20 cellular contexts compared by ENCODE assay signal in genomic region chr3:110679235-110679634, GRCh38.
"Had no signal": no experiment of that assay in that cellular context is flagged by ENCODE, and none has a peak within 500 bp of the region (broad histone marks: within the 10 kb centered on the region; RNA-seq: fewer than 3 reads in every experiment).

No MANE protein-coding gene starts in this region.

- FAIRE-seq: RCC 7860 had no signal

- H3K4me3 ChIP-seq: SJSA1, SK-N-MC had no signal

- DNase-seq: KBM-7, MV-4-11, NCI-H1048, NCI-H1105, NCI-H1417, NCI-H1436 treated with DMSO at 0.1 percent for 48 hours, NCI-H1694, NCI-H187 treated with DMSO at 0.1 percent for 48 hours, NCI-H2029 treated with DMSO at 0.1 percent for 48 hours, NCI-H2171, NCI-H345, NCI-H446 treated with DMSO at 0.1 percent for 48 hours, NCI-H510A treated with DMSO at 0.1 percent for 48 hours, NCI-H526, Right ventricle myocardium superior, RPMI8226, SIG-M5 had no signal

- H3K4me1 ChIP-seq: SJSA1 had no signal

- H3K27ac ChIP-seq: SJSA1, SK-N-MC had no signal

- H3K27me3 ChIP-seq: SJSA1 had no signal

- H3K36me3 ChIP-seq: SJSA1 had no signal

- H3K9me3 ChIP-seq: SJSA1 had no signal
